In genomic region chr22:46731246-46732040, GRCh38 we compare ENCODE assay signal across 1 cellular context.
A peak's percentile ranks its signal among the peaks of the same experiment; 100 is the strongest.
TF ChIP-seq lines count a peak whose summit lies in the region.

No MANE protein-coding gene starts in this region.

TF ChIP-seq in HEK293, 187 proteins besides CTCF, POLR2A, EP300 and RAD21 (continued from another document):
- TF ChIP-seq PATZ1 (tag by site-specific recombination; IDR thresholded peaks at IDR 0.05) (peak; percentile 47; the same call in 1 of the 2 replicates), KLF1 (tag by site-specific recombination; IDR thresholded peaks at IDR 0.05) (no peak), KLF16 (tag by site-specific recombination; IDR thresholded peaks at IDR 0.05) (no peak), ZNF521 (tag by site-specific recombination; IDR thresholded peaks at IDR 0.05) (no peak), ZNF449 (tag by site-specific recombination; IDR thresholded peaks at IDR 0.05) (peak; percentile 9; the same call in 1 of the 2 replicates), ZXDB (tag by site-specific recombination; IDR thresholded peaks at IDR 0.05) (no peak), ZNF175 (tag by site-specific recombination; IDR thresholded peaks at IDR 0.05) (no peak)
